In genomic region chr1:150513275-150513885, GRCh38 we compare ENCODE assay signal across 14 cellular contexts. TPM values are rescaled to one million over a fixed set of nuclear protein-coding genes. Genes with fewer than 3 reads are reported as not detected.
DNase-seq lines count a peak whose midpoint lies in the region; ATAC-seq and TF ChIP-seq lines count a peak whose summit lies in the region.
"Had no signal": no experiment of that assay in that cellular context is flagged by ENCODE, and none has a peak within 500 bp of the region (broad histone marks: within the 10 kb centered on the region; RNA-seq: fewer than 3 reads in every experiment).

No MANE protein-coding gene starts in this region.

- intact Hi-C loops in spleen (cut with DNase I; ENCODE audit: low total_unique reads): no loop called here

- no peak for ATAC-seq in GM18909 (IDR thresholded peaks at IDR 0.05; ENCODE audit: poor library complexity, unreplicated experiment)
- ATAC-seq: activated naive CD8-positive, alpha-beta T cell treated with anti-CD3 and anti-CD28 coated beads, Interleukin-2, amount 50 U/mL, for 24 hours had no signal

- WGBS in spleen, 5 donors: 86 to 91% (median 88%) methylated on average over 8 of the region's 8 CpGs

- peaks cover 23% of the 10 kb centered on the region for H3K36me3 ChIP-seq in fibroblast of lung (ENCODE audit: control insufficient read depth, insufficient read depth, low read length)
- peaks cover 0 to 17% (median 0%) of the 10 kb centered on the region in 6 donors for H3K36me3 ChIP-seq in spleen
- H3K36me3 ChIP-seq: thoracic aorta had no signal

- H3K27ac ChIP-seq in fibroblast of lung (ENCODE audit: insufficient read depth, low read length) (peak overlapping the region; percentile 15), spleen (no peak overlapping the region)
- H3K27ac ChIP-seq: parathyroid adenoma, thoracic aorta had no signal

- H3K9ac ChIP-seq in fibroblast of lung (ENCODE audit: insufficient read depth, low read length): no peak overlapping the region
- H3K9ac ChIP-seq: parathyroid adenoma had no signal

- DNase-seq in DMS53 (lab: John Stamatoyannopoulos, UW): peak; percentile 22
- DNase-seq in DMS53 treated with DMSO at 0.1 percent for 48 hours (lab: John Stamatoyannopoulos, UW; ENCODE audit: unreplicated experiment): no peak
- peak; percentile 60 to 63 for DNase-seq in SHP77 (lab: John Stamatoyannopoulos, UW)
- no peak for DNase-seq in fibroblast of lung (ENCODE audit: low read depth in 2 of 2)
- DNase-seq in spleen: peak; percentile 33
- no peak for DNase-seq in NCI-H146 treated with DMSO at 0.1 percent for 48 hours (lab: John Stamatoyannopoulos, UW; ENCODE audit: unreplicated experiment)
- DNase-seq in activated CD4-positive, alpha-beta T cell treated with anti-CD3 and anti-CD28 coated beads for 48 hours: no peak
- DNase-seq: activated CD4-positive, CD25-positive, alpha-beta regulatory T cell; activated naive CD8-positive, alpha-beta T cell treated with anti-CD3 and anti-CD28 coated beads, Interleukin-2, amount 50 U/mL, for 24 hours; NCI-H146; stimulated activated CD4-positive, alpha-beta T cell treated with anti-CD3 and anti-CD28 coated beads, Interleukin-15, amount 100 ng/mL, for 24 hours had no signal

- no peak overlapping the region for H2AFZ ChIP-seq in fibroblast of lung (ENCODE audit: low read length)
- H2AFZ ChIP-seq: parathyroid adenoma had no signal

- H3K4me3 ChIP-seq in fibroblast of lung (replicated peaks in 1 of 4; ENCODE audit: control extremely low read depth in 1 of 4, insufficient read depth in 1 of 4, low read depth in 3 of 4, low read length in 4 of 4): peak overlapping the region in 1 of 4 experiments; percentile 7
- no peak overlapping the region for H3K4me3 ChIP-seq in spleen
- H3K4me3 ChIP-seq: thoracic aorta had no signal

- peaks cover 14% of the 10 kb centered on the region for H3K79me2 ChIP-seq in fibroblast of lung (ENCODE audit: control insufficient read depth, insufficient read depth, low read length)
- H3K79me2 ChIP-seq: parathyroid adenoma had no signal

- no peaks in the 10 kb centered on the region for H3K27me3 ChIP-seq in fibroblast of lung (ENCODE audit: control insufficient read depth, insufficient read depth, low read length)
- H3K27me3 ChIP-seq in spleen (replicated peaks in 1 of 7): no peaks in the 10 kb centered on the region

- no peak for TF ChIP-seq CTCF in fibroblast of lung (conservative IDR thresholded peaks at IDR 0.05 in 1 of 2, IDR thresholded peaks at IDR 0.05 in 1 of 2; ENCODE audit: low read depth in 1 of 2, low read length in 2 of 2)
- no peak for TF ChIP-seq CTCF in spleen (IDR thresholded peaks at IDR 0.05 in 8 of 11, conservative IDR thresholded peaks at IDR 0.05 in 3 of 11)

- H3K4me2 ChIP-seq in fibroblast of lung (ENCODE audit: extremely low read depth, insufficient read depth, low read length): no peak overlapping the region

- H4K20me1 ChIP-seq in fibroblast of lung (ENCODE audit: control insufficient read depth, extremely low read depth, insufficient read depth, low read length): no peaks in the 10 kb centered on the region

- TF ChIP-seq POLR2A in spleen (IDR thresholded peaks at IDR 0.05): no peak

- no peaks in the 10 kb centered on the region for H3K9me3 ChIP-seq in fibroblast of lung (ENCODE audit: control insufficient read depth, insufficient read depth, low read depth, low read length)
- H3K9me3 ChIP-seq in spleen: no peaks in the 10 kb centered on the region
- H3K9me3 ChIP-seq: thoracic aorta had no signal

- H3K4me1 ChIP-seq in fibroblast of lung (ENCODE audit: control insufficient read depth, extremely low read depth, insufficient read depth, low read length) (peaks cover 23% of the 10 kb centered on the region), spleen (peaks cover 7 to 44% (median 20%) of the 10 kb centered on the region in 6 donors)
- H3K4me1 ChIP-seq: parathyroid adenoma had no signal

RNA-seq across cellular contexts. Expression of gene FALEC, which starts 2.2 kb away (rescaled TPM):
- 0.83 and 1.0 TPM in 2 replicates for total RNA-seq in fibroblast of lung
- 0.15 TPM in 1 of 2 replicates, not detected in the other for polyA plus RNA-seq in fibroblast of lung
- polyA plus RNA-seq in fibroblast of lung (2012): not detected in 2 replicates
- polyA minus RNA-seq in fibroblast of lung (ENCODE audit: low replicate concordance): not detected in 2 replicates
- total RNA-seq in spleen: 1 to 10 TPM in 1 of 7 donors, under 1 TPM in 1, not detected in 5; 0.97 to 1.9 TPM
- under 1 TPM in 2 of 3 donors, not detected in 1; 0.20 to 0.29 TPM for polyA plus RNA-seq in spleen
- total RNA-seq: thoracic aorta had no signal

RNA-seq across cellular contexts. Expression of gene ECM1, which starts 5.5 kb away (rescaled TPM):
- total RNA-seq in fibroblast of lung (7.7 and 25.1 TPM in 2 replicates), spleen (10 to 100 TPM in 5 of 7 donors, 1 to 10 TPM in 2; 6.6 to 16.5 (median 13.6) TPM)
- polyA plus RNA-seq in fibroblast of lung (108 and 137 TPM in 2 replicates), spleen (1 to 10 TPM; 2.7 to 6.8 (median 6.4) TPM)
- polyA plus RNA-seq in fibroblast of lung (2012): 171 and 192 TPM in 2 replicates
- polyA minus RNA-seq in fibroblast of lung (ENCODE audit: low replicate concordance): 162 and 245 TPM in 2 replicates

RNA-seq across cellular contexts. Expression of gene TARS2, which starts 26.2 kb away (rescaled TPM):
- 17.3 and 27.7 TPM in 2 replicates for total RNA-seq in fibroblast of lung
- polyA plus RNA-seq in fibroblast of lung: 7.4 and 13.3 TPM in 2 replicates
- polyA plus RNA-seq in fibroblast of lung (2012): 8.7 and 14.9 TPM in 2 replicates
- polyA minus RNA-seq in fibroblast of lung (ENCODE audit: low replicate concordance): 38.5 and 64.7 TPM in 2 replicates
- total RNA-seq in spleen: 10 to 100 TPM; 14.6 to 30.4 (median 23.5) TPM
- 10 to 100 TPM; 18.7 to 19.4 (median 18.9) TPM for polyA plus RNA-seq in spleen

RNA-seq across cellular contexts. Expression of gene ADAMTSL4, which starts 35.8 kb away (rescaled TPM):
- 6.4 and 13.0 TPM in 2 replicates for total RNA-seq in fibroblast of lung
- polyA plus RNA-seq in fibroblast of lung: 7.3 and 19.8 TPM in 2 replicates
- polyA plus RNA-seq in fibroblast of lung (2012): 12.6 and 25.9 TPM in 2 replicates
- polyA minus RNA-seq in fibroblast of lung (ENCODE audit: low replicate concordance): 16.6 and 30.2 TPM in 2 replicates
- 10 to 100 TPM in 5 of 7 donors, 1 to 10 TPM in 2; 2.8 to 19.1 (median 12.4) TPM for total RNA-seq in spleen
- polyA plus RNA-seq in spleen: 10 to 100 TPM in 1 of 3 donors, 1 to 10 TPM in 2; 5.0 to 10.9 (median 9.4) TPM

Comparison
In these comparisons a context has a peak if more than half of its experiments do, and no peak if none do; other contexts are left out.
1. DNase-seq: peak in DMS53 (single experiment), SHP77 (2 of 2) and spleen (single experiment); none in DMS53 treated with DMSO at 0.1 percent for 48 hours (single experiment), fibroblast of lung (0 of 2), NCI-H146 treated with DMSO at 0.1 percent for 48 hours (single experiment) and activated CD4-positive, alpha-beta T cell treated with anti-CD3 and anti-CD28 coated beads for 48 hours (single experiment).